Comparison of ENCODE assay signal across 17 cellular contexts in genomic region chr12:101044512-101045074, GRCh38.
DNase-seq lines count a peak whose midpoint lies in the region; ATAC-seq and TF ChIP-seq lines count a peak whose summit lies in the region.
"Had no signal": no experiment of that assay in that cellular context is flagged by ENCODE, and none has a peak within 500 bp of the region (broad histone marks: within the 10 kb centered on the region; RNA-seq: fewer than 3 reads in every experiment).

No MANE protein-coding gene starts in this region.

- ATAC-seq in omental fat pad (ENCODE audit: low FRiP score), result peak; percentile 74
- ATAC-seq in HG03175 (IDR thresholded peaks at IDR 0.05; ENCODE audit: unreplicated experiment), result no peak
- ATAC-seq in GM18858 (IDR thresholded peaks at IDR 0.05; ENCODE audit: unreplicated experiment), result no peak
- ATAC-seq in left colon, result no peak

- H3K9ac ChIP-seq in GM23248 (no peak overlapping the region), adipocyte (ENCODE audit: low read length) (no peak overlapping the region), colonic mucosa (ENCODE audit: low read depth in 2 of 2, low read length in 2 of 2) (no peak overlapping the region)

- in situ Hi-C loops in GM23248 (cut with MboI), result no loop called here

- H2AFZ ChIP-seq in GM23248, result no peak overlapping the region
- H2AFZ ChIP-seq: PC-9 had no signal

- 36 to 51% methylated on average over 2 of the region's 2 CpGs for WGBS in GM23248 (ENCODE audit: low coverage in 1 of 2, low lambda C conversion rate in 2 of 2, missing lambda C conversion rate in 2 of 2), 2 experiments

- DNase-seq in GM23248, result peak; percentile 44
- peak; percentile 30 for DNase-seq in adipocyte (ENCODE audit: low read depth)
- peak; percentile 29 for DNase-seq in fibroblast of pulmonary artery (ENCODE audit: low read depth)
- no peak for DNase-seq in omental fat pad (ENCODE audit: low spot score)
- DNase-seq in colonic mucosa, result no peak
- no peak for DNase-seq in left colon
- DNase-seq: BE2C; Calu3; CD4-positive, CD25-positive, alpha-beta regulatory T cell; DMS53; KG1; NCI-H1694 treated with DMSO at 0.1 percent for 48 hours; NCI-H345; NCI-H524 treated with DMSO at 0.1 percent for 48 hours; PC-9 had no signal

- H3K27me3 ChIP-seq in GM23248 (replicated peaks; ENCODE audit: insufficient read depth), result no peaks in the 10 kb centered on the region
- no peaks in the 10 kb centered on the region for H3K27me3 ChIP-seq in adipocyte (replicated peaks; ENCODE audit: control insufficient read depth, insufficient read depth, low read length)
- H3K27me3 ChIP-seq in colonic mucosa, result no peaks in the 10 kb centered on the region
- H3K27me3 ChIP-seq: BE2C had no signal

- H3K27ac ChIP-seq in GM23248, result no peak overlapping the region
- no peak overlapping the region for H3K27ac ChIP-seq in colonic mucosa
- H3K27ac ChIP-seq: PC-9 had no signal

- H3K4me3 ChIP-seq in GM23248, result no peak overlapping the region
- H3K4me3 ChIP-seq in adipocyte (ENCODE audit: low read length), result no peak overlapping the region
- no peak overlapping the region for H3K4me3 ChIP-seq in fibroblast of pulmonary artery (replicated peaks; ENCODE audit: low read depth, low read length)
- H3K4me3 ChIP-seq in colonic mucosa, result no peak overlapping the region
- H3K4me3 ChIP-seq: PC-9 had no signal

- H3K4me1 ChIP-seq in GM23248 (ENCODE audit: insufficient read depth) (peaks cover 26% of the 10 kb centered on the region), adipocyte (ENCODE audit: control insufficient read depth, insufficient read depth, low read length) (peaks cover 35% of the 10 kb centered on the region), colonic mucosa (no peaks in the 10 kb centered on the region)
- H3K4me1 ChIP-seq: BE2C had no signal

- no peaks in the 10 kb centered on the region for H4K20me1 ChIP-seq in GM23248 (ENCODE audit: insufficient read depth)

- no peak for TF ChIP-seq CTCF in fibroblast of pulmonary artery (IDR thresholded peaks at IDR 0.05; ENCODE audit: low read length, missing control alignments)
- no peak for TF ChIP-seq CTCF in omental fat pad (IDR thresholded peaks at IDR 0.05)
- no peak for TF ChIP-seq CTCF in colonic mucosa (IDR thresholded peaks at IDR 0.05)

- intact Hi-C loops in colonic mucosa (cut with DNase I), result no loop called here
- intact Hi-C loops in left colon (cut with DNase I, micrococcal nuclease), result no loop called here

- no peaks in the 10 kb centered on the region for H3K79me2 ChIP-seq in GM23248 (ENCODE audit: insufficient read depth)

- H3K9me2 ChIP-seq in GM23248 (ENCODE audit: insufficient read depth), result no peaks in the 10 kb centered on the region

- peak overlapping the region; percentile 2 for H3K4me2 ChIP-seq in GM23248 (ENCODE audit: unreplicated experiment)
- H3K4me2 ChIP-seq: PC-9 had no signal

- H3K36me3 ChIP-seq in GM23248 (ENCODE audit: low read depth), result no peaks in the 10 kb centered on the region
- no peaks in the 10 kb centered on the region for H3K36me3 ChIP-seq in adipocyte (ENCODE audit: control insufficient read depth, insufficient read depth, low read length, severe bottlenecking)
- no peaks in the 10 kb centered on the region for H3K36me3 ChIP-seq in colonic mucosa
- H3K36me3 ChIP-seq: BE2C had no signal

- 0 out of 2 replicates have a peak, but pooled peaks cover 5% of the 10 kb centered on the region for H3F3A ChIP-seq in GM23248 (ENCODE audit: insufficient read depth)

- H3K9me3 ChIP-seq in GM23248 (ENCODE audit: low read depth), result no peaks in the 10 kb centered on the region
- H3K9me3 ChIP-seq in adipocyte (ENCODE audit: control insufficient read depth, low read length), result no peaks in the 10 kb centered on the region
- no peaks in the 10 kb centered on the region for H3K9me3 ChIP-seq in colonic mucosa
- H3K9me3 ChIP-seq: BE2C had no signal

Comparison
In these comparisons a context has a peak if more than half of its experiments do, and no peak if none do; other contexts are left out.
1. DNase-seq: peak in GM23248 (single experiment), adipocyte (single experiment) and fibroblast of pulmonary artery (single experiment); none in omental fat pad (single experiment), colonic mucosa (single experiment) and left colon (0 of 2).